ENCODE assay signal across 2 cellular contexts in the genomic region with DNA sequence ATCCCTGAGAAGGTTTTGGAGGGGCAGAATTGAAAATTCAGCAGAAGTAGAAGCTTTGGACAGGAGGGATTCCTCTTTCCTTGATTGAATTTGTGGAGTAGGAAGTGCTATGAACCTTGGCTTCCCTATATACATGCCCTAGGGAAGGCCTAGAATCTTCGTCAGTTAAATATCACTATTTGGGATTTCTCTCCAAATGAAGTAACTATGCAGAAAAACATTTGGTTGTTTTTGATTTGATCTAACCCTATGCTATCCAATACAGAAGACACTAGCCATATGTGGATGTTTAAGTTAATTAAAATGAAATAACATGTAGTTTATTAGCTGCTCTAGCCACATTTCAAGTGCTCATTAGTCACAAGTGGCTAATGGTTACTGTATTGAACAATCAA.
TF ChIP-seq lines count a peak whose summit lies in the region.

No MANE protein-coding gene starts in this region.

TF ChIP-seq in IMR-90, 13 proteins besides CTCF, POLR2A, EP300 and RAD21:
- TF ChIP-seq SMC3 (IDR thresholded peaks at IDR 0.05; ENCODE audit: low read depth, low read length) (no peak), USF2 (IDR thresholded peaks at IDR 0.05; ENCODE audit: low read depth, low read length) (no peak), MAFK (IDR thresholded peaks at IDR 0.05; ENCODE audit: low read depth, low read length) (no peak), MAZ (IDR thresholded peaks at IDR 0.05; ENCODE audit: borderline replicate concordance, low read depth, low read length) (no peak), RFX5 (IDR thresholded peaks at IDR 0.05; ENCODE audit: low read depth, low read length) (no peak)

TF ChIP-seq in GM12891, 5 proteins besides CTCF, POLR2A, EP300 and RAD21:
- no peak for TF ChIP-seq TAF1 (IDR thresholded peaks at IDR 0.05; ENCODE audit: low read depth, low read length)
- no peak for TF ChIP-seq POLR2AphosphoS5 (IDR thresholded peaks at IDR 0.05; ENCODE audit: low read depth, low read length)
- TF ChIP-seq PAX5 (IDR thresholded peaks at IDR 0.05; ENCODE audit: insufficient read depth, low read length, severe bottlenecking) = no peak
- TF ChIP-seq SPI1 (IDR thresholded peaks at IDR 0.05; ENCODE audit: low read depth, low read length) = no peak
- TF ChIP-seq POU2F2 (IDR thresholded peaks at IDR 0.05; ENCODE audit: low read depth, low read length) = no peak
